1 cellular context compared by ENCODE assay signal in genomic region chr9:36258989-36259315, GRCh38.
TF ChIP-seq lines count a peak whose summit lies in the region.

No MANE protein-coding gene starts in this region.

TF ChIP-seq in GM12878, 131 proteins besides CTCF, POLR2A, EP300 and RAD21 (continued from another document):
- TF ChIP-seq, protein P1, sequence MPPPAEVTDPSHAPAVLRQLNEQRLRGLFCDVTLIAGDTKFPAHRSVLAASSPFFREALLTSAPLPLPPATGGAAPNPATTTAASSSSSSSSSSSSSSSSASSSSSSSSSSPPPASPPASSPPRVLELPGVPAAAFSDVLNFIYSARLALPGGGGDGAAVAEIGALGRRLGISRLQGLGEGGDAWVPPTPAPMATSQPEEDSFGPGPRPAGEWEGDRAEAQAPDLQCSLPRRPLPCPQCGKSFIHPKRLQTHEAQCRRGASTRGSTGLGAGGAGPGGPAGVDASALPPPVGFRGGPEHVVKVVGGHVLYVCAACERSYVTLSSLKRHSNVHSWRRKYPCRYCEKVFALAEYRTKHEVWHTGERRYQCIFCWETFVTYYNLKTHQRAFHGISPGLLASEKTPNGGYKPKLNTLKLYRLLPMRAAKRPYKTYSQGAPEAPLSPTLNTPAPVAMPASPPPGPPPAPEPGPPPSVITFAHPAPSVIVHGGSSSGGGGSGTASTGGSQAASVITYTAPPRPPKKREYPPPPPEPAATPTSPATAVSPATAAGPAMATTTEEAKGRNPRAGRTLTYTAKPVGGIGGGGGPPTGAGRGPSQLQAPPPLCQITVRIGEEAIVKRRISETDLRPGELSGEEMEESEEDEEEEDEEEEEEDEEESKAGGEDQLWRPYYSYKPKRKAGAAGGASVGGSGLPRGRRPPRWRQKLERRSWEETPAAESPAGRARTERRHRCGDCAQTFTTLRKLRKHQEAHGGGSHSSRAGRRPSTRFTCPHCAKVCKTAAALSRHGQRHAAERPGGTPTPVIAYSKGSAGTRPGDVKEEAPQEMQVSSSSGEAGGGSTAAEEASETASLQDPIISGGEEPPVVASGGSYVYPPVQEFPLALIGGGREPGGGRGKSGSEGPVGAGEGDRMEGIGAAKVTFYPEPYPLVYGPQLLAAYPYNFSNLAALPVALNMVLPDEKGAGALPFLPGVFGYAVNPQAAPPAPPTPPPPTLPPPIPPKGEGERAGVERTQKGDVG (CRISPR knock-in tag; IDR thresholded peaks at IDR 0.05), result no peak
- TF ChIP-seq ZNF274 (IDR thresholded peaks at IDR 0.05; ENCODE audit: insufficient read depth, insufficient read length) (no peak), GATAD2B (conservative IDR thresholded peaks at IDR 0.05; ENCODE audit: low read depth) (no peak), CHD2 (IDR thresholded peaks at IDR 0.05; ENCODE audit: borderline replicate concordance, low read depth, low read length) (no peak), ZNF217 (IDR thresholded peaks at IDR 0.05) (no peak), REST (IDR thresholded peaks at IDR 0.05; ENCODE audit: low read depth, low read length) (no peak)
